In the genomic region with DNA sequence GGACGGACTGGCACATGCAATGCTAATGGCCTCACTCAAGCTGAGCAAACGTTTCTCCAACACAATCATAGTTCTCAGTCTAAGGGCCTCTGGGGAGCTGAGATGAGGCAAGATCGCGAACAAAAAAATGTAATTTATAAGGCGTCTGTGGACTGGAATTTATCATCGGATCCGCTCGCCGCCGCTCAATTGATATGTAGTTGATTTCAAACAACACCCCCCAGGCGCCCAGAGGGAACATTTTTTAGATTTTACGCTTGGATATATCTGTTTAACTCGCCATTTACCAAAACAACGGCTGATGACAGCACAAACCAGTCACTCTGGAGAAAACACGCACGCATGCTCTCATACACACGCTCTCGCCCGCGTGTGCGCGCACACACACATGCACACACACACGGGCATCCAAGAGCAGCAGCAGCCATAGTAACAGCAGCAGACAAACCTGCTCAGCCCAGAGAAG, we compare ENCODE assay signal across 17 cellular contexts.
DNase-seq lines count a peak whose midpoint lies in the region; ATAC-seq, FAIRE-seq and TF ChIP-seq lines count a peak whose summit lies in the region.
"Had no signal": no experiment of that assay in that cellular context is flagged by ENCODE, and none has a peak within 500 bp of the region (broad histone marks: within the 10 kb centered on the region; RNA-seq: fewer than 3 reads in every experiment).

No MANE protein-coding gene starts in this region.

- H2AFZ ChIP-seq in H1 (ENCODE audit: low read length): no peak overlapping the region
- H2AFZ ChIP-seq: PC-9 had no signal

- H3K23ac ChIP-seq in H1 (ENCODE audit: insufficient read length): no peak overlapping the region

- no peak overlapping the region for H2BK15ac ChIP-seq in H1 (ENCODE audit: low read length)

- no peak overlapping the region for H3K27ac ChIP-seq in H1 (ENCODE audit: low read depth, low read length)
- H3K27ac ChIP-seq: esophagus muscularis mucosa, PC-9 had no signal

- DNase-seq in DMS153 treated with DMSO at 0.1 percent for 48 hours (lab: John Stamatoyannopoulos, UW; ENCODE audit: unreplicated experiment) (peak; percentile 16), DMS153 (lab: John Stamatoyannopoulos, UW) (no peak), NCI-H345 treated with DMSO at 0.1 percent for 48 hours (lab: John Stamatoyannopoulos, UW; ENCODE audit: unreplicated experiment) (peak; percentile 29), H1 (ENCODE audit: low read depth in 1 of 2, low spot score in 2 of 2) (no peak), sciatic nerve (ENCODE audit: low spot score) (no peak), dedifferentiated amniotic fluid mesenchymal stem cell (ENCODE audit: extremely low spot score) (no peak), amniotic stem cell (lab: John Stamatoyannopoulos, UW) (no peak)
- DNase-seq: 8988T; activated CD8-positive, alpha-beta memory T cell treated with anti-CD3 and anti-CD28 coated beads for 24 hours; HFFc6; KBM-7; NCI-H226; PC-9 had no signal

- no peaks in the 10 kb centered on the region for H3K9me3 ChIP-seq in H1 (ENCODE audit: insufficient read depth in 2 of 2, low read depth in 1 of 2, low read length in 1 of 2)

- peak overlapping the region; percentile 89; the same call in 1 of the 2 replicates for H3K18ac ChIP-seq in H1 (ENCODE audit: extremely low read depth, low read length)

- H4K5ac ChIP-seq in H1 (ENCODE audit: insufficient read length, low read depth, low read length): no peak overlapping the region

- TF ChIP-seq EP300 in H1 (IDR thresholded peaks at IDR 0.05; ENCODE audit: borderline replicate concordance in 1 of 2, low read depth in 2 of 2, low read length in 2 of 2): no peak

- peak overlapping the region; percentile 82; the same call in 1 of the 2 replicates for H2BK12ac ChIP-seq in H1 (ENCODE audit: low read depth, low read length)

- peak overlapping the region in 1 of 2 experiments; percentile 18; a peak in 1 of 4 replicates for H3K4me2 ChIP-seq in H1 (ENCODE audit: insufficient read depth in 1 of 2, low read depth in 2 of 2, low read length in 2 of 2)
- H3K4me2 ChIP-seq: PC-9 had no signal

- no peak overlapping the region for H2BK120ac ChIP-seq in H1 (replicated peaks; ENCODE audit: low read depth, low read length)

- no peaks in the 10 kb centered on the region for H3K23me2 ChIP-seq in H1 (ENCODE audit: low read depth, low read length)

- POLR2A ChIA-PET in H1 (lab: Charles Lee; ENCODE audit: partially characterized antibody): no interaction called here

- H3K14ac ChIP-seq in H1 (ENCODE audit: insufficient read length): no peak overlapping the region

- H2BK20ac ChIP-seq in H1 (ENCODE audit: low read length): no peak overlapping the region

- ATAC-seq in sciatic nerve (peak; percentile 88), HG03108 (IDR thresholded peaks at IDR 0.05; ENCODE audit: unreplicated experiment) (no peak)

- no peak overlapping the region for H3K9ac ChIP-seq in H1 (replicated peaks in 1 of 4; ENCODE audit: extremely low read depth in 1 of 4, low read depth in 3 of 4, low read length in 3 of 4)

- no peak overlapping the region; the same call in 1 of the 2 replicates for H2BK5ac ChIP-seq in H1 (ENCODE audit: low read depth, low read length)

- no peak overlapping the region for H3K4me3 ChIP-seq in H1 (ENCODE audit: extremely low read depth in 1 of 4, insufficient read depth in 2 of 4, low read depth in 3 of 4, low read length in 4 of 4)
- H3K4me3 ChIP-seq: esophagus muscularis mucosa, PC-9 had no signal

- H3K27me3 ChIP-seq in H1 (replicated peaks in 1 of 4; ENCODE audit: control insufficient read depth in 3 of 4, extremely low read depth in 1 of 4, insufficient read depth in 3 of 4, low read length in 3 of 4): no peaks in the 10 kb centered on the region

- no peak for FAIRE-seq in H1 (lab: Jason Lieb, UNC)
- FAIRE-seq: GM12892, TTC549 had no signal

- no peaks in the 10 kb centered on the region for H4K20me1 ChIP-seq in H1 (replicated peaks in 1 of 2; ENCODE audit: control insufficient read depth in 1 of 2, insufficient read depth in 2 of 2, low read length in 2 of 2)

- no peak for TF ChIP-seq POLR2A in H1 (IDR thresholded peaks at IDR 0.05; ENCODE audit: control extremely low read depth in 1 of 2, low read depth in 2 of 2, low read length in 2 of 2)

- TF ChIP-seq CTCF in H1 (IDR thresholded peaks at IDR 0.05; ENCODE audit: control extremely low read depth in 1 of 3, insufficient read depth in 1 of 3, low read depth in 1 of 3, low read length in 3 of 3): no peak

- H3K79me2 ChIP-seq in H1 (ENCODE audit: control insufficient read depth in 1 of 2, insufficient read depth in 2 of 2, low read length in 2 of 2): no peaks in the 10 kb centered on the region

- no peaks in the 10 kb centered on the region for H3K36me3 ChIP-seq in H1 (ENCODE audit: control insufficient read depth in 2 of 4, insufficient read depth in 4 of 4, low read length in 3 of 4)
- H3K36me3 ChIP-seq: esophagus muscularis mucosa had no signal

- CTCF ChIA-PET in H1 (lab: Charles Lee; ENCODE audit: partially characterized antibody): interaction anchor here (0.9 to 5.0 kb wide), 9 partner anchors 10 to 197 kb away, joined by 3 to 41 read pairs (median 4); no protein-coding TSS in a partner anchor

- H3K4me1 ChIP-seq in H1 (replicated peaks in 1 of 4; ENCODE audit: control insufficient read depth in 3 of 4, insufficient read depth in 4 of 4, low read length in 3 of 4): peaks cover 0 to 11% (median 2%) of the 10 kb centered on the region in 4 experiments; a peak in 5 of 7 replicates
- H3K4me1 ChIP-seq: esophagus muscularis mucosa had no signal

- no peak for TF ChIP-seq RAD21 in H1 (IDR thresholded peaks at IDR 0.05 in 1 of 2, conservative IDR thresholded peaks at IDR 0.05 in 1 of 2; ENCODE audit: low read depth in 2 of 2, low read length in 2 of 2)

- 83% methylated on average over 23 of the region's 23 CpGs; no CpG with 5 or more reads in 1 of the 2 experiments for WGBS in H1 (ENCODE audit: extremely low coverage in 1 of 2, insufficient coverage in 1 of 2, insufficient read length in 1 of 2, insufficient replicate concordance in 2 of 2, low coverage in 1 of 2, low lambda C conversion rate in 2 of 2, missing lambda C conversion rate in 1 of 2), 2 experiments

- H3K4ac ChIP-seq in H1 (replicated peaks; ENCODE audit: insufficient read length, low read depth, low read length): no peak overlapping the region

- H4K8ac ChIP-seq in H1 (ENCODE audit: extremely low read depth, insufficient read depth, low read length): no peak overlapping the region

- H3K79me1 ChIP-seq in H1 (ENCODE audit: low read depth, low read length): no peaks in the 10 kb centered on the region

- no peak overlapping the region for H4K91ac ChIP-seq in H1 (replicated peaks; ENCODE audit: insufficient read length, low read length)

- H3K56ac ChIP-seq in H1 (replicated peaks; ENCODE audit: insufficient read length, low read depth, low read length): no peak overlapping the region

- intact Hi-C loops in sciatic nerve (cut with DNase I): no loop called here

- H2AK5ac ChIP-seq in H1 (ENCODE audit: low read depth, low read length): no peak overlapping the region

TF ChIP-seq in H1, 55 proteins besides CTCF, POLR2A, EP300 and RAD21:
- TF ChIP-seq NANOG (IDR thresholded peaks at IDR 0.05; ENCODE audit: insufficient read depth, low read depth, low read length, poor library complexity, severe bottlenecking) (no peak), SUZ12 (IDR thresholded peaks at IDR 0.05; ENCODE audit: low read length) (no peak), SP1 (IDR thresholded peaks at IDR 0.05; ENCODE audit: low read depth, low read length) (no peak), BCL11A (IDR thresholded peaks at IDR 0.05; ENCODE audit: low read depth in 2 of 2, low read length in 2 of 2) (no peak), PHF8 (conservative IDR thresholded peaks at IDR 0.05; ENCODE audit: low read depth, low read length) (no peak)
- TF ChIP-seq, protein P1, sequence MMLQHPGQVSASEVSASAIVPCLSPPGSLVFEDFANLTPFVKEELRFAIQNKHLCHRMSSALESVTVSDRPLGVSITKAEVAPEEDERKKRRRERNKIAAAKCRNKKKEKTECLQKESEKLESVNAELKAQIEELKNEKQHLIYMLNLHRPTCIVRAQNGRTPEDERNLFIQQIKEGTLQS (IDR thresholded peaks at IDR 0.05; ENCODE audit: insufficient read depth, low read depth, low read length): no peak

Comparison
In these comparisons a context has a peak if more than half of its experiments do, and no peak if none do; other contexts are left out.
1. DNase-seq: peak in DMS153 treated with DMSO at 0.1 percent for 48 hours (single experiment) and NCI-H345 treated with DMSO at 0.1 percent for 48 hours (single experiment); none in DMS153 (single experiment), H1 (0 of 2), sciatic nerve (single experiment), dedifferentiated amniotic fluid mesenchymal stem cell (single experiment) and amniotic stem cell (single experiment).